ENCODE assay signal across 1 cellular context in the genomic region with DNA sequence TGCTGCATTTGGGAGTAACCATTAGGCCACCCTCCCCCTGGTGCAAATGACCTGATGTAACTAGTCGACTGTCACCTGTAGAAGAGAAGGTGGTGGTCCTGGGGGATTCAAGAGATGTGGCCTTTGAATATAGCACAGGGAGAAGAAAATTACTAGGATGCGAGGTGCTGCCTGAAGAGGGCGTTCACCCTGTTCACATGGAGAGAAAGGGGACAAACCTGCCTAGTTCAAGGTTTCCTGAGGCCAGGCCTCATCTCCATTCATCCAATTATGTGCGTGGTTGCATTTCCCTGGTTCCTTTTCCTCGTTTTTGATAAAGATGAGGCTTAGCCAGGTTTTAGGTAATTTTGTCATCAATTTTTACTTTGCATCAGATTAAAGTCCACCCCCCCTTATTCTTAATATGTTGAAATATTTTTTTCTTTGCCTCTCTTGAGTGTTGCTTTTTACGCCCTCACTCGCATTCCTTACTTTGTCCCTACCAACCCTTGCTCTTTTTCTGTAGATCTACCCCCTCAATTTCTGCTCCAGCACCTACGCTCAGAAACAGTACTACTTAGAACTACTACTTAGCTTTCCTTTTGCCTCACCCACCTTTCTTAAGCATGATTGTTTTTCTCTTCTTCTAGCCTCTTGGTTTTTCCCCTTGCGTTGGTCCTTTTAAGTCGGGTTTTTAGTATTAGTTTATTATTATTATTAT.
TF ChIP-seq lines count a peak whose summit lies in the region.

No MANE protein-coding gene starts in this region.

TF ChIP-seq in K562, 482 proteins besides CTCF, POLR2A, EP300 and RAD21:
- no peak for TF ChIP-seq CREB1 (IDR thresholded peaks at IDR 0.05)
- TF ChIP-seq CREB1 (CRISPR knock-in tag; IDR thresholded peaks at IDR 0.05), result no peak
- no peak for TF ChIP-seq STAT5B (CRISPR knock-in tag; IDR thresholded peaks at IDR 0.05)
- TF ChIP-seq DLX4 (CRISPR knock-in tag; IDR thresholded peaks at IDR 0.05), result no peak
- no peak for TF ChIP-seq RBBP5 (IDR thresholded peaks at IDR 0.05; ENCODE audit: borderline replicate concordance, insufficient read depth, low read length, poor library complexity, severe bottlenecking)
- TF ChIP-seq CHD7 (IDR thresholded peaks at IDR 0.05; ENCODE audit: low read depth, low read length), result no peak
- TF ChIP-seq ELF2 (CRISPR knock-in tag; IDR thresholded peaks at IDR 0.05), result no peak
- TF ChIP-seq ZFPM2 (CRISPR knock-in tag; IDR thresholded peaks at IDR 0.05), result no peak
- TF ChIP-seq ZC3H11A (IDR thresholded peaks at IDR 0.05; ENCODE audit: low read depth, low read length), result no peak
- no peak for TF ChIP-seq GTF3C2 (IDR thresholded peaks at IDR 0.05; ENCODE audit: borderline replicate concordance, extremely low read depth, insufficient read length)
- TF ChIP-seq, protein P1, sequence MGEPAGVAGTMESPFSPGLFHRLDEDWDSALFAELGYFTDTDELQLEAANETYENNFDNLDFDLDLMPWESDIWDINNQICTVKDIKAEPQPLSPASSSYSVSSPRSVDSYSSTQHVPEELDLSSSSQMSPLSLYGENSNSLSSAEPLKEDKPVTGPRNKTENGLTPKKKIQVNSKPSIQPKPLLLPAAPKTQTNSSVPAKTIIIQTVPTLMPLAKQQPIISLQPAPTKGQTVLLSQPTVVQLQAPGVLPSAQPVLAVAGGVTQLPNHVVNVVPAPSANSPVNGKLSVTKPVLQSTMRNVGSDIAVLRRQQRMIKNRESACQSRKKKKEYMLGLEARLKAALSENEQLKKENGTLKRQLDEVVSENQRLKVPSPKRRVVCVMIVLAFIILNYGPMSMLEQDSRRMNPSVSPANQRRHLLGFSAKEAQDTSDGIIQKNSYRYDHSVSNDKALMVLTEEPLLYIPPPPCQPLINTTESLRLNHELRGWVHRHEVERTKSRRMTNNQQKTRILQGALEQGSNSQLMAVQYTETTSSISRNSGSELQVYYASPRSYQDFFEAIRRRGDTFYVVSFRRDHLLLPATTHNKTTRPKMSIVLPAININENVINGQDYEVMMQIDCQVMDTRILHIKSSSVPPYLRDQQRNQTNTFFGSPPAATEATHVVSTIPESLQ (CRISPR knock-in tag; IDR thresholded peaks at IDR 0.05), result no peak
- TF ChIP-seq, protein P2, sequence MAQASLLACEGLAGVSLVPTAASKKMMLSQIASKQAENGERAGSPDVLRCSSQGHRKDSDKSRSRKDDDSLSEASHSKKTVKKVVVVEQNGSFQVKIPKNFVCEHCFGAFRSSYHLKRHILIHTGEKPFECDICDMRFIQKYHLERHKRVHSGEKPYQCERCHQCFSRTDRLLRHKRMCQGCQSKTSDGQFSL (CRISPR knock-in tag; IDR thresholded peaks at IDR 0.05), result no peak
- TF ChIP-seq, protein P2 (tag; IDR thresholded peaks at IDR 0.05), result no peak
- TF ChIP-seq SIN3A (IDR thresholded peaks at IDR 0.05; ENCODE audit: borderline replicate concordance in 2 of 2, control insufficient read depth in 1 of 2, low read depth in 2 of 2, low read length in 2 of 2), result no peak
- TF ChIP-seq SREBF2 (CRISPR knock-in tag; IDR thresholded peaks at IDR 0.05), result no peak
- TF ChIP-seq TGIF2 (CRISPR knock-in tag; IDR thresholded peaks at IDR 0.05), result no peak
- TF ChIP-seq, protein P3, sequence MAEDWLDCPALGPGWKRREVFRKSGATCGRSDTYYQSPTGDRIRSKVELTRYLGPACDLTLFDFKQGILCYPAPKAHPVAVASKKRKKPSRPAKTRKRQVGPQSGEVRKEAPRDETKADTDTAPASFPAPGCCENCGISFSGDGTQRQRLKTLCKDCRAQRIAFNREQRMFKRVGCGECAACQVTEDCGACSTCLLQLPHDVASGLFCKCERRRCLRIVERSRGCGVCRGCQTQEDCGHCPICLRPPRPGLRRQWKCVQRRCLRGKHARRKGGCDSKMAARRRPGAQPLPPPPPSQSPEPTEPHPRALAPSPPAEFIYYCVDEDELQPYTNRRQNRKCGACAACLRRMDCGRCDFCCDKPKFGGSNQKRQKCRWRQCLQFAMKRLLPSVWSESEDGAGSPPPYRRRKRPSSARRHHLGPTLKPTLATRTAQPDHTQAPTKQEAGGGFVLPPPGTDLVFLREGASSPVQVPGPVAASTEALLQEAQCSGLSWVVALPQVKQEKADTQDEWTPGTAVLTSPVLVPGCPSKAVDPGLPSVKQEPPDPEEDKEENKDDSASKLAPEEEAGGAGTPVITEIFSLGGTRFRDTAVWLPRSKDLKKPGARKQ (CRISPR knock-in tag; IDR thresholded peaks at IDR 0.05), result no peak
- TF ChIP-seq SIX5 (IDR thresholded peaks at IDR 0.05; ENCODE audit: borderline replicate concordance in 1 of 2, insufficient read depth in 1 of 2, low read depth in 1 of 2, low read length in 2 of 2), result no peak
- no peak for TF ChIP-seq TAL1 (IDR thresholded peaks at IDR 0.05)
- no peak for TF ChIP-seq ZNF77 (CRISPR knock-in tag; IDR thresholded peaks at IDR 0.05)
